Comparison of ENCODE assay signal across 25 cellular contexts in genomic region chr21:37039434-37040075, GRCh38. TPM values are rescaled to one million over a fixed set of nuclear protein-coding genes. Genes with fewer than 3 reads are reported as not detected.
"Had no signal": no experiment of that assay in that cellular context is flagged by ENCODE, and none has a peak within 500 bp of the region (broad histone marks: within the 10 kb centered on the region; RNA-seq: fewer than 3 reads in every experiment).

No MANE protein-coding gene starts in this region.

- H3K4me3 ChIP-seq: body of pancreas, Peyer's patch, SJCRH30 had no signal

- H3K27ac ChIP-seq: body of pancreas, Peyer's patch, RWPE1, SJCRH30 had no signal

- H3K36me3 Mint-ChIP-seq: activated naive CD4-positive, alpha-beta T cell treated with anti-CD3 and anti-CD28 coated beads, Interleukin-2, amount 50 U/mL, for 24 hours had no signal

- H3K9me2 ChIP-seq: SK-N-SH had no signal

- H3K27me3 Mint-ChIP-seq: activated naive CD4-positive, alpha-beta T cell treated with anti-CD3 and anti-CD28 coated beads, Interleukin-2, amount 50 U/mL, for 24 hours had no signal

- ATAC-seq: activated CD8-positive, alpha-beta T cell treated with anti-CD3 and anti-CD28 coated beads, Interleukin-2, amount 10 ng/mL, durations not matched to agents 7 days and 5 days; body of pancreas had no signal

- H3K4me2 ChIP-seq: SK-N-SH had no signal

- H3K36me3 ChIP-seq: Peyer's patch, SJCRH30 had no signal

- H3K4me3 Mint-ChIP-seq: activated CD8-positive, alpha-beta T cell treated with anti-CD3 and anti-CD28 coated beads, Interleukin-2, amount 10 ng/mL, durations not matched to agents 7 days and 5 days; activated naive CD4-positive, alpha-beta T cell treated with anti-CD3 and anti-CD28 coated beads, Interleukin-2, amount 50 U/mL, for 24 hours had no signal

- H3K9me3 ChIP-seq: body of pancreas, Peyer's patch, SJCRH30, SK-N-SH had no signal

- H3K27me3 ChIP-seq: body of pancreas, Peyer's patch had no signal

- H3K4me1 Mint-ChIP-seq: activated naive CD4-positive, alpha-beta T cell treated with anti-CD3 and anti-CD28 coated beads, Interleukin-2, amount 50 U/mL, for 24 hours had no signal

- H3K4me1 ChIP-seq: body of pancreas, Peyer's patch had no signal

- DNase-seq: activated CD4-positive, alpha-beta T cell treated with anti-CD3 and anti-CD28 coated beads for 48 hours; activated CD4-positive, alpha-beta T cell treated with anti-CD3 and anti-CD28 coated beads, Interleukin-2, amount 50 U/mL, for 4 hours; activated CD4-positive, CD25-positive, alpha-beta regulatory T cell treated with anti-CD3 and anti-CD28 coated beads, Interleukin-2, amount 50 U/mL, for 72 hours; activated CD8-positive, alpha-beta memory T cell treated with anti-CD3 and anti-CD28 coated beads, Interleukin-2, amount 50 U/mL, for 48 hours; activated CD8-positive, alpha-beta T cell treated with anti-CD3 and anti-CD28 coated beads, Interleukin-2, amount 10 ng/mL, durations not matched to agents 7 days and 5 days; activated T-cell treated with anti-CD3 and anti-CD28 coated beads, Interleukin-2, amount 50 U/mL, for 1 hour; aorta; body of pancreas; central memory CD4-positive, alpha-beta T cell; NCI-H1092; NCI-H1417; NCI-H1930; NCI-H2171; NCI-H2227 treated with DMSO at 0.1 percent for 48 hours; NCI-H526 treated with DMSO at 0.1 percent for 48 hours; OCI-M1; Peyer's patch; Right ventricle myocardium superior; SK-N-SH; T-helper 1 cell had no signal

- H3K9me3 Mint-ChIP-seq: activated naive CD4-positive, alpha-beta T cell treated with anti-CD3 and anti-CD28 coated beads, Interleukin-2, amount 50 U/mL, for 24 hours had no signal

- H3K27ac Mint-ChIP-seq: activated CD8-positive, alpha-beta T cell treated with anti-CD3 and anti-CD28 coated beads, Interleukin-2, amount 10 ng/mL, durations not matched to agents 7 days and 5 days; activated naive CD4-positive, alpha-beta T cell treated with anti-CD3 and anti-CD28 coated beads, Interleukin-2, amount 50 U/mL, for 24 hours had no signal

RNA-seq across cellular contexts. Expression of gene RIPPLY3, which starts 33.1 kb away (rescaled TPM):
- total RNA-seq: aorta; body of pancreas; MCF 10A; Right ventricle myocardium superior; SJCRH30; T-helper 2 cell treated with Interferon-gamma antibody and Interleukin-4, amounts not matched to agents 100 ng/mL and 5 ng/mL, for 36 hours had no signal
